ENCODE assay signal across 8 cellular contexts in genomic region chr14:106774889-106775480, GRCh38.
A peak's percentile ranks its signal among the peaks of the same experiment; 100 is the strongest.
DNase-seq lines count a peak whose midpoint lies in the region; ATAC-seq and TF ChIP-seq lines count a peak whose summit lies in the region.
"Not testable (repeated sequence)": the region's sequence is repeated elsewhere in the genome, so short reads cannot be mapped to it uniquely, and the experiment has no call there.

No MANE protein-coding gene starts in this region.

- not testable (repeated sequence) for H3K9me3 ChIP-seq in Loucy (ENCODE audit: insufficient read depth, low read depth, low read length); heart left ventricle
- peaks cover 17% of the 10 kb centered on the region for H3K9me3 ChIP-seq in OCI-LY7 (ENCODE audit: low read length)

- H3K27ac ChIP-seq in OCI-LY7 (ENCODE audit: low read depth, low read length, poor library complexity, severe bottlenecking) = peak overlapping the region; percentile 55
- H3K27ac ChIP-seq in heart left ventricle = not testable (repeated sequence)

- H3F3A ChIP-seq in Loucy (ENCODE audit: low read depth) = not testable (repeated sequence)

- TF ChIP-seq POLR2A in heart left ventricle (IDR thresholded peaks at IDR 0.05) = not testable (repeated sequence)

- CTCF ChIA-PET in OCI-LY7 (lab: Charles Lee; ENCODE audit: unreplicated experiment) = not testable (repeated sequence)

- not testable (repeated sequence) for H3K9me3 Mint-ChIP-seq in activated CD4-positive, alpha-beta T cell treated with anti-CD3 and anti-CD28 coated beads, Interleukin-2, amount 10 ng/mL, durations not matched to agents 24 days and 14 days; stimulated activated effector memory CD8-positive, alpha-beta T cell treated with anti-CD3 and anti-CD28 coated beads, Interleukin-12 subunit alpha, Interleukin-12 subunit beta, amount 100 ng/mL, for 72 hours

- not testable (repeated sequence) for H3K27ac Mint-ChIP-seq in activated CD4-positive, alpha-beta T cell treated with anti-CD3 and anti-CD28 coated beads, Interleukin-2, amount 10 ng/mL, durations not matched to agents 24 days and 14 days
- H3K27ac Mint-ChIP-seq in stimulated activated effector memory CD8-positive, alpha-beta T cell treated with anti-CD3 and anti-CD28 coated beads, Interleukin-12 subunit alpha, Interleukin-12 subunit beta, amount 100 ng/mL, for 72 hours = peak overlapping the region; percentile 58

- H3K4me1 ChIP-seq in Loucy (ENCODE audit: insufficient read depth, low read length, poor library complexity, severe bottlenecking) = peaks cover 42% of the 10 kb centered on the region
- peaks cover 48% of the 10 kb centered on the region for H3K4me1 ChIP-seq in OCI-LY7 (ENCODE audit: insufficient read depth, low read length, poor library complexity, severe bottlenecking)
- H3K4me1 ChIP-seq in heart left ventricle = not testable (repeated sequence)

- POLR2A ChIA-PET in OCI-LY7 (lab: Charles Lee) = not testable (repeated sequence)

- TF ChIP-seq CTCF in Loucy (conservative IDR thresholded peaks at IDR 0.05; ENCODE audit: low read length) (peak; percentile 71), OCI-LY7 (conservative IDR thresholded peaks at IDR 0.05; ENCODE audit: low read length) (peak; percentile 81), heart left ventricle (IDR thresholded peaks at IDR 0.05) (peak in 10 of 12 donors; percentile 16 to 45 (median 30))

- peak overlapping the region; percentile 48 for H3K9ac ChIP-seq in Loucy (ENCODE audit: low read depth, low read length, poor library complexity, severe bottlenecking)

- not testable (repeated sequence) for H3K27me3 Mint-ChIP-seq in activated CD4-positive, alpha-beta T cell treated with anti-CD3 and anti-CD28 coated beads, Interleukin-2, amount 10 ng/mL, durations not matched to agents 24 days and 14 days

- H3K79me2 ChIP-seq in Loucy (ENCODE audit: insufficient read depth, low read length); OCI-LY7 (ENCODE audit: insufficient read depth, low read depth, low read length): not testable (repeated sequence)

- not testable (repeated sequence) for H3K36me3 Mint-ChIP-seq in activated CD4-positive, alpha-beta T cell treated with anti-CD3 and anti-CD28 coated beads, Interleukin-2, amount 10 ng/mL, durations not matched to agents 24 days and 14 days (ENCODE audit: low read depth); stimulated activated effector memory CD8-positive, alpha-beta T cell treated with anti-CD3 and anti-CD28 coated beads, Interleukin-12 subunit alpha, Interleukin-12 subunit beta, amount 100 ng/mL, for 72 hours

- H3K4me3 Mint-ChIP-seq in activated CD4-positive, alpha-beta T cell treated with anti-CD3 and anti-CD28 coated beads, Interleukin-2, amount 10 ng/mL, durations not matched to agents 24 days and 14 days = not testable (repeated sequence)
- H3K4me3 Mint-ChIP-seq in stimulated activated effector memory CD8-positive, alpha-beta T cell treated with anti-CD3 and anti-CD28 coated beads, Interleukin-12 subunit alpha, Interleukin-12 subunit beta, amount 100 ng/mL, for 72 hours = peak overlapping the region; percentile 17

- H3K9me2 ChIP-seq in Loucy (replicated peaks; ENCODE audit: low read depth, low read length); OCI-LY7 (ENCODE audit: insufficient read depth, low read length): not testable (repeated sequence)

- H3K36me3 ChIP-seq in Loucy (ENCODE audit: insufficient read depth, low read length); OCI-LY7 (ENCODE audit: insufficient read depth, low read length); heart left ventricle: not testable (repeated sequence)

- BruUV-seq in OCI-LY7 (replicated peaks; lab: Mats Ljungman, UMichigan) = not testable (repeated sequence)

- H3K4me2 ChIP-seq in Loucy (ENCODE audit: low read depth, low read length, poor library complexity, severe bottlenecking) (peak overlapping the region; percentile 36), OCI-LY7 (ENCODE audit: low read length) (peak overlapping the region; percentile 74)

- H3K4me1 Mint-ChIP-seq in activated CD4-positive, alpha-beta T cell treated with anti-CD3 and anti-CD28 coated beads, Interleukin-2, amount 10 ng/mL, durations not matched to agents 24 days and 14 days = peaks cover 14% of the 10 kb centered on the region
- H3K4me1 Mint-ChIP-seq in stimulated activated effector memory CD8-positive, alpha-beta T cell treated with anti-CD3 and anti-CD28 coated beads, Interleukin-12 subunit alpha, Interleukin-12 subunit beta, amount 100 ng/mL, for 72 hours = peaks cover 34% of the 10 kb centered on the region

- not testable (repeated sequence) for H3K27me3 ChIP-seq in Loucy (ENCODE audit: insufficient read depth, low read length, poor library complexity, severe bottlenecking)
- peaks cover 0 to 23% (median 0%) of the 10 kb centered on the region in 9 donors for H3K27me3 ChIP-seq in heart left ventricle

- intact Hi-C loops in OCI-LY7 (cut with micrococcal nuclease; ENCODE audit: unreplicated experiment); activated CD4-positive, alpha-beta T cell treated with anti-CD3 and anti-CD28 coated beads, Interleukin-2, amount 10 ng/mL, durations not matched to agents 24 days and 14 days (cut with micrococcal nuclease): not testable (repeated sequence)
- intact Hi-C loops in heart left ventricle (cut with DNase I) = loop anchor here in 1 of 10 donors (5.0 kb wide), 1 partner anchor 48 kb away; no protein-coding TSS in a partner anchor

- not testable (repeated sequence) for H4K20me1 ChIP-seq in Loucy (ENCODE audit: insufficient read depth, low read length, poor library complexity, severe bottlenecking); OCI-LY7 (ENCODE audit: insufficient read depth, low read length)

- not testable (repeated sequence) for ATAC-seq in heart left ventricle
- ATAC-seq in stimulated activated effector memory CD8-positive, alpha-beta T cell treated with anti-CD3 and anti-CD28 coated beads, Interleukin-12 subunit alpha, Interleukin-12 subunit beta, amount 100 ng/mL, for 72 hours = peak; percentile 57

- DNase-seq in COR-L47 (lab: John Stamatoyannopoulos, UW) (peak; percentile 25), OCI-LY7 (ENCODE audit: low spot score) (peak; percentile 87), heart left ventricle (peak in 1 of 5 donors; percentile 61)
- peak; percentile 92 for DNase-seq in activated CD4-positive, alpha-beta T cell treated with anti-CD3 and anti-CD28 coated beads, Interleukin-2, amount 10 ng/mL, durations not matched to agents 24 days and 14 days
- DNase-seq in activated effector memory CD4-positive, alpha-beta T cell treated with anti-CD3 and anti-CD28 coated beads, Interleukin-2, amount 50 U/mL, for 16 hours = peak; percentile 92
- peak; percentile 59 to 81 for DNase-seq in stimulated activated CD4-positive, alpha-beta T cell treated with anti-CD3 and anti-CD28 coated beads, Interleukin-15, amount 100 ng/mL, for 1 hour (ENCODE audit: low read depth in 1 of 2, low spot score in 1 of 2)
- peak; percentile 86 to 92 for DNase-seq in stimulated activated effector memory CD8-positive, alpha-beta T cell treated with anti-CD3 and anti-CD28 coated beads, Interleukin-12 subunit alpha, Interleukin-12 subunit beta, amount 100 ng/mL, for 72 hours (ENCODE audit: low spot score in 2 of 2)

- 39 to 54% (median 45%) methylated on average over 11 of the region's 11 CpGs for WGBS in heart left ventricle, 4 donors

- H3K4me3 ChIP-seq in Loucy (ENCODE audit: low read length, poor library complexity, severe bottlenecking) (peak overlapping the region; percentile 32), OCI-LY7 (ENCODE audit: low read depth, low read length, poor library complexity, severe bottlenecking) (peak overlapping the region; percentile 39)
- not testable (repeated sequence) for H3K4me3 ChIP-seq in heart left ventricle

- H2AFZ ChIP-seq in Loucy (ENCODE audit: low read length) = not testable (repeated sequence)
- H2AFZ ChIP-seq in OCI-LY7 (ENCODE audit: low read length) = peak overlapping the region; percentile 86; the same call in 1 of the 2 replicates

Comparison
In these comparisons a context has a peak if more than half of its experiments do, and no peak if none do; other contexts are left out.
1. CTCF ChIP-seq: peak in every context shown above with its lines; median percentile 81 in OCI-LY7; 71 in Loucy; 30 in heart left ventricle.